In the genomic region with DNA sequence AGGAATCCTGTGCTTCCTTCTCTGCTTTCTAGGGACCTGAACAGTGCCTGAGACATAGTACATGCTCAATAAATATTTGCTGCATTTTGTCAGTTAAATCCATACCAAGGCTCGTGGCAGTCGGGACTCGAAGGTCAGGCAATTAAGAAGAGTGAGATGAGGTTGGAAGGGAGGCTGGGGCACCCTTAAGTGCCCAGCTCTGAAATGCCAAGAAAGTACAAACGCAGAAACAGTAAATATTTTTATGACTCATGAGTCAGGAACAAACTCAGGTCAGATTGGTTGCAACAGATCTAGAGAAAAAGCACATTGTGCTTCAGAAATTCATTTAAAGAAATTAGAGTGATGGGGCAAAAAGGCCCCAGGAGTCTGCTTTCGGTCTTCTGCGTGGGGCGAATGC, we compare ENCODE assay signal across 15 cellular contexts.
"Had no signal": no experiment of that assay in that cellular context is flagged by ENCODE, and none has a peak within 500 bp of the region (broad histone marks: within the 10 kb centered on the region; RNA-seq: fewer than 3 reads in every experiment).

No MANE protein-coding gene starts in this region.

- H3K9me3 ChIP-seq: tibial artery had no signal

- H3K4me1 ChIP-seq: tibial artery had no signal

- H3K4me3 Mint-ChIP-seq: activated naive CD4-positive, alpha-beta T cell treated with anti-CD3 and anti-CD28 coated beads, Interleukin-2, amount 50 U/mL, for 24 hours; nephron had no signal

- DNase-seq: activated CD4-positive, alpha-beta T cell treated with anti-CD3 and anti-CD28 coated beads, Interleukin-2, amount 50 U/mL, for 4 hours; activated gamma-delta T cell; effector CD4-positive, alpha-beta T cell; foreskin melanocyte; kidney; midbrain; occipital lobe; stimulated activated CD8-positive, alpha-beta memory T cell treated with anti-CD3 and anti-CD28 coated beads, Interleukin-4, amount 100 ng/mL, for 48 hours; stimulated activated naive CD4-positive, alpha-beta T cell; SW 1271; tibial artery had no signal

- H3K36me3 ChIP-seq: tibial artery had no signal

- H3K27ac ChIP-seq: tibial artery had no signal

- ATAC-seq: left lobe of liver had no signal

- H3K36me3 Mint-ChIP-seq: activated naive CD4-positive, alpha-beta T cell treated with anti-CD3 and anti-CD28 coated beads, Interleukin-2, amount 50 U/mL, for 24 hours had no signal

- H3K27ac Mint-ChIP-seq: activated naive CD4-positive, alpha-beta T cell treated with anti-CD3 and anti-CD28 coated beads, Interleukin-2, amount 50 U/mL, for 24 hours; nephron had no signal

- H3K4me3 ChIP-seq: lung, tibial artery had no signal
